ENCODE assay signal across 8 cellular contexts in the genomic region with DNA sequence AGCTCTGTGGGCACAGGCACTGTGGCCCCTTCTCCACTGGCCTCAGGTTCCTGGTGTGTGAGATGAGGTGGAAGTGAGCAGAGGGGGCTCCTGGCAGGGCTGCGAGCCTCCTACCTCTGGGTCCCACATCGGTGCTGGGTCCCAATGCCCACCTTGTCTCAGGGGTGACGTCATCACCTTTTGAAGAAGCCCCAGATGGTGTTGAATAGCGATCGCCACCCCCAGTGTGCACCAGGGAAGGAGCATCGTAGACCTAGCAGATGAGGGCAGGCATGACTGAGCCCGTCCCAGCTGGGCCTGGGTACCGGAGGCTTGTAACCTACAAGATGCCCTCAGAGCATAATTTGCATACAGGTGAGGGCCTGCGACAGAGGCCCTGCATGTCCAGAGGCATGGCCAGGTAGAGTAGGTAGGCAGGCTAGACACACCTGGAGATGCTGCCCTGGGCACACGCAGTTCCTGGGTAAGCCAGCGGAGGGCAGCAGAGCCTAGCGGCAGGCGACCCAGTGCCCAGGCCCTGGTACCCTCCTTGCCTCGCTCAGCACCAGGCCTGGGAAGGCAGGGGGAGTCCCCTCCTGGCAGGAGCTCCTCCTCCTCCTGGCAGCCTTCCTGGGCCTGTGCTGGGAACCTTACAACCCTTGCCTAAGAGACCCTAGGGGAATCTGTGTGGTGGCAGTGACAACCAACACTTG. TPM values are rescaled to one million over a fixed set of nuclear protein-coding genes. Genes with fewer than 3 reads are reported as not detected.
A peak's percentile ranks its signal among the peaks of the same experiment; 100 is the strongest.
DNase-seq lines count a peak whose midpoint lies in the region; ATAC-seq and TF ChIP-seq lines count a peak whose summit lies in the region.

No MANE protein-coding gene starts in this region.

- POLR2A ChIA-PET in activated CD8-positive, alpha-beta T cell treated with anti-CD3 and anti-CD28 coated beads for 36 hours (lab: Charles Lee), result no interaction called here

- no peaks in the 10 kb centered on the region for H3K36me3 Mint-ChIP-seq in activated CD8-positive, alpha-beta T cell treated with anti-CD3 and anti-CD28 coated beads for 36 hours (ENCODE audit: low read depth)

- no peak overlapping the region for H2AK5ac ChIP-seq in mesendoderm (ENCODE audit: low read length)

- H3K18ac ChIP-seq in mesendoderm (ENCODE audit: low read length), result no peak overlapping the region

- no peaks in the 10 kb centered on the region for H3K36me3 ChIP-seq in HAP-1 (replicated peaks)
- no peaks in the 10 kb centered on the region for H3K36me3 ChIP-seq in mesendoderm (ENCODE audit: control insufficient read depth, insufficient read depth, low read length)

- H3K23ac ChIP-seq in mesendoderm (ENCODE audit: low read length), result no peak overlapping the region

- peak; percentile 99 for TF ChIP-seq CTCF in activated CD8-positive, alpha-beta T cell treated with anti-CD3 and anti-CD28 coated beads for 36 hours (IDR thresholded peaks at IDR 0.05)

- H3K27ac ChIP-seq in mesendoderm (ENCODE audit: low read depth, low read length), result no peak overlapping the region

- peaks cover 4% of the 10 kb centered on the region; the same call in 1 of the 2 replicates for H3K27me3 ChIP-seq in HAP-1 (ENCODE audit: low read depth)
- no peaks in the 10 kb centered on the region for H3K27me3 ChIP-seq in mesendoderm (ENCODE audit: insufficient read depth, low read length, poor library complexity)

- H3K4me1 ChIP-seq in HAP-1, result no peaks in the 10 kb centered on the region
- H3K4me1 ChIP-seq in mesendoderm (ENCODE audit: control insufficient read depth, low read depth, low read length), result no peaks in the 10 kb centered on the region

- H2BK15ac ChIP-seq in mesendoderm (replicated peaks; ENCODE audit: low read depth), result no peak overlapping the region

- WGBS in mesendoderm (ENCODE audit: extremely low coverage, insufficient coverage, low lambda C conversion rate), result no CpG with 5 or more reads among the region's 14 CpGs

- H3K79me1 ChIP-seq in mesendoderm (ENCODE audit: low read length), result no peaks in the 10 kb centered on the region

- no peak overlapping the region for H4K5ac ChIP-seq in mesendoderm (ENCODE audit: low read length)

- H3K9ac ChIP-seq in mesendoderm (ENCODE audit: low read length), result no peak overlapping the region

- H3K9me3 Mint-ChIP-seq in activated CD8-positive, alpha-beta T cell treated with anti-CD3 and anti-CD28 coated beads for 36 hours, result no peaks in the 10 kb centered on the region

- no peak overlapping the region for H3K4ac ChIP-seq in mesendoderm (ENCODE audit: low read depth, low read length)

- ATAC-seq in activated CD8-positive, alpha-beta T cell treated with anti-CD3 and anti-CD28 coated beads for 36 hours, result peak; percentile 99
- no peak for ATAC-seq in GM21576 (IDR thresholded peaks at IDR 0.05; ENCODE audit: unreplicated experiment)

- H3K9me3 ChIP-seq in HAP-1, result no peaks in the 10 kb centered on the region

- no peak overlapping the region for H3K27ac Mint-ChIP-seq in activated CD8-positive, alpha-beta T cell treated with anti-CD3 and anti-CD28 coated beads for 36 hours

- no peak overlapping the region for H3K56ac ChIP-seq in mesendoderm (ENCODE audit: low read length)

- H2BK120ac ChIP-seq in mesendoderm (ENCODE audit: low read depth, low read length), result no peak overlapping the region

- H4K8ac ChIP-seq in mesendoderm (ENCODE audit: low read depth, low read length), result no peak overlapping the region

- no peaks in the 10 kb centered on the region for H3K79me2 ChIP-seq in mesendoderm (ENCODE audit: control insufficient read depth, insufficient read depth, low read length)

- H3K4me3 ChIP-seq in HAP-1, result no peak overlapping the region
- no peak overlapping the region for H3K4me3 ChIP-seq in mesendoderm (ENCODE audit: low read length)

- no peak overlapping the region for H3K4me2 ChIP-seq in mesendoderm (ENCODE audit: low read length)

- no peaks in the 10 kb centered on the region for H3K27me3 Mint-ChIP-seq in activated CD8-positive, alpha-beta T cell treated with anti-CD3 and anti-CD28 coated beads for 36 hours

- CTCF ChIA-PET in activated CD8-positive, alpha-beta T cell treated with anti-CD3 and anti-CD28 coated beads for 36 hours (lab: Charles Lee), result interaction anchor here (0.6 to 2.6 kb wide), 11 partner anchors 45 to 569 kb away, joined by 3 to 24 read pairs (median 3); no protein-coding TSS in a partner anchor

- DNase-seq in COLO829 (ENCODE audit: low spot score) (peak; percentile 69), HAP-1 (ENCODE audit: low spot score in 2 of 2) (peak; percentile 25 to 75), NCI-H510A (lab: John Stamatoyannopoulos, UW) (peak; percentile 93), mesendoderm (peak; percentile 72)
- peak; percentile 78 for DNase-seq in activated CD8-positive, alpha-beta T cell treated with anti-CD3 and anti-CD28 coated beads for 36 hours
- DNase-seq in effector CD4-positive, alpha-beta T cell, result peak; percentile 65
- DNase-seq in stimulated activated CD8-positive, alpha-beta memory T cell treated with anti-CD3 and anti-CD28 coated beads, Interleukin-15, amount 100 ng/mL, for 48 hours (ENCODE audit: low read depth in 2 of 2), result peak; percentile 42 to 58

- peaks cover 2% of the 10 kb centered on the region for H3K4me1 Mint-ChIP-seq in activated CD8-positive, alpha-beta T cell treated with anti-CD3 and anti-CD28 coated beads for 36 hours (ENCODE audit: low read depth)

- no peak overlapping the region for H2BK5ac ChIP-seq in mesendoderm (ENCODE audit: low read length)

- in situ Hi-C loops in HAP-1 (cut with MboI; ENCODE audit: low sequenced_read_pairs), result no loop called here

- H3K4me3 Mint-ChIP-seq in activated CD8-positive, alpha-beta T cell treated with anti-CD3 and anti-CD28 coated beads for 36 hours, result no peak overlapping the region

- intact Hi-C loops in activated CD8-positive, alpha-beta T cell treated with anti-CD3 and anti-CD28 coated beads for 36 hours (cut with micrococcal nuclease), result loop anchor here (5.0 to 10.0 kb wide), 2 partner anchors 194 to 541 kb away; a partner anchor contains a TSS

RNA-seq across cellular contexts. Expression of a gene that starts 52.5 kb away (rescaled TPM):
- total RNA-seq in activated CD8-positive, alpha-beta T cell treated with anti-CD3 and anti-CD28 coated beads for 36 hours, result 10 to 100 TPM; 16.0 to 17.0 TPM
- polyA plus RNA-seq in mesendoderm (2013, experiment 1 of 2), result 10.7 TPM
- 11.4 TPM for polyA plus RNA-seq in mesendoderm (2013, experiment 2 of 2)

RNA-seq across cellular contexts. Expression of a gene that starts 54.5 kb away (rescaled TPM):
- under 1 TPM; 0.31 to 0.77 TPM for total RNA-seq in activated CD8-positive, alpha-beta T cell treated with anti-CD3 and anti-CD28 coated beads for 36 hours
- polyA plus RNA-seq in mesendoderm (2013, experiment 1 of 2), result not detected
- polyA plus RNA-seq in mesendoderm (2013, experiment 2 of 2), result 0.11 TPM
